ENCODE assay signal across 13 cellular contexts in genomic region chr3:149610351-149611105, GRCh38. TPM values are rescaled to one million over a fixed set of nuclear protein-coding genes. Genes with fewer than 3 reads are reported as not detected.
DNase-seq lines count a peak whose midpoint lies in the region; ATAC-seq, FAIRE-seq and TF ChIP-seq lines count a peak whose summit lies in the region.
"Had no signal": no experiment of that assay in that cellular context is flagged by ENCODE, and none has a peak within 500 bp of the region (broad histone marks: within the 10 kb centered on the region; RNA-seq: fewer than 3 reads in every experiment).

No MANE protein-coding gene starts in this region.

- H3K27ac Mint-ChIP-seq in type B pancreatic cell = peak overlapping the region; percentile 38

- ATAC-seq in HG02623 (IDR thresholded peaks at IDR 0.05; ENCODE audit: unreplicated experiment) = no peak
- ATAC-seq: left colon had no signal

- peaks cover 8% of the 10 kb centered on the region for H3K9me3 Mint-ChIP-seq in type B pancreatic cell

- H3K4me1 Mint-ChIP-seq in type B pancreatic cell (ENCODE audit: unreplicated experiment) = peaks cover 42% of the 10 kb centered on the region

- DNase-seq in SK-MEL-5 (ENCODE audit: low read depth, low spot score) = peak; percentile 42
- peak; percentile 17 to 29 for DNase-seq in frontal cortex (ENCODE audit: low spot score in 2 of 2)
- DNase-seq in midbrain (lab: John Stamatoyannopoulos, UW) = peak; percentile 47
- no peak for DNase-seq in type B pancreatic cell (ENCODE audit: extremely low spot score, unreplicated experiment)
- no peak for DNase-seq in lower leg skin (ENCODE audit: low spot score in 2 of 2)
- no peak for DNase-seq in OCI-M2 (lab: John Stamatoyannopoulos, UW; ENCODE audit: unreplicated experiment)
- DNase-seq: activated CD4-positive, alpha-beta T cell treated with anti-CD3 and anti-CD28 coated beads for 4 hours; NCI-H146; ovary had no signal

- WGBS in lower leg skin, 2 donors = 56 to 64% methylated on average over 6 of the region's 6 CpGs

- no peak for TF ChIP-seq POLR2A in lower leg skin (IDR thresholded peaks at IDR 0.05)

- FAIRE-seq in frontal cortex (lab: Jason Lieb, UNC) = no peak
- FAIRE-seq: GM19239, H1 had no signal

- H3K36me3 Mint-ChIP-seq in type B pancreatic cell = peaks cover 35% of the 10 kb centered on the region

- in situ Hi-C loops in SK-MEL-5 (cut with HindIII; ENCODE audit: low pct_unique_long_range_greater_than_20kb, low sequenced_read_pairs) = no loop called here

- H3K4me3 Mint-ChIP-seq in type B pancreatic cell = peak overlapping the region; percentile 15

- intact Hi-C loops in lower leg skin (cut with DNase I; ENCODE audit: low total_unique reads) = no loop called here

- no peak for TF ChIP-seq CTCF in type B pancreatic cell (conservative IDR thresholded peaks at IDR 0.05)
- no peak for TF ChIP-seq CTCF in lower leg skin (IDR thresholded peaks at IDR 0.05)

- H3K27me3 Mint-ChIP-seq in type B pancreatic cell = no peaks in the 10 kb centered on the region

- no peak overlapping the region for H3K4me3 ChIP-seq in lower leg skin (ENCODE audit: low read depth, poor library complexity, severe bottlenecking)
- H3K4me3 ChIP-seq: ovary had no signal

RNA-seq across cellular contexts. Expression of gene WWTR1, which starts 47.3 kb away (rescaled TPM):
- total RNA-seq in SK-MEL-5 (2014; rRNA removed; shearing (Covaris generic)) = 87.6 and 95.5 TPM in 2 replicates
- 377 and 427 TPM in 2 replicates for polyA plus RNA-seq in SK-MEL-5 (2015; cell fraction: cytosol; rRNA removed)
- polyA plus RNA-seq in SK-MEL-5 (2015; cell fraction: nucleus; rRNA removed) = 153 and 158 TPM in 2 replicates
- total RNA-seq in frontal cortex (6.1 TPM), type B pancreatic cell (ENCODE audit: low replicate concordance) (45.4 and 65.0 TPM in 2 replicates), lower leg skin (10 to 100 TPM; 52.4 to 78.1 (median 56.1) TPM)

Comparison
In these comparisons a context has a peak if more than half of its experiments do, and no peak if none do; other contexts are left out.
1. DNase-seq: peak in SK-MEL-5 (single experiment), frontal cortex (2 of 2) and midbrain (single experiment); none in type B pancreatic cell (single experiment), lower leg skin (0 of 2) and OCI-M2 (single experiment).